13 cellular contexts compared by ENCODE assay signal in genomic region chr2:111030271-111030891, GRCh38.
DNase-seq lines count a peak whose midpoint lies in the region; ATAC-seq and TF ChIP-seq lines count a peak whose summit lies in the region.
"Had no signal": no experiment of that assay in that cellular context is flagged by ENCODE, and none has a peak within 500 bp of the region (broad histone marks: within the 10 kb centered on the region; RNA-seq: fewer than 3 reads in every experiment).

No MANE protein-coding gene starts in this region.

- H3K36me3 Mint-ChIP-seq in activated CD4-positive, alpha-beta memory T cell treated with anti-CD3 and anti-CD28 coated beads for 36 hours, result no peaks in the 10 kb centered on the region
- H3K36me3 Mint-ChIP-seq in activated CD4-positive, alpha-beta memory T cell treated with anti-CD3 and anti-CD28 coated beads, Interleukin-2, amount 10 ng/mL, durations not matched to agents 7 days and 5 days (ENCODE audit: low read depth), result no peaks in the 10 kb centered on the region

- no peak overlapping the region for H3K4me3 Mint-ChIP-seq in activated CD4-positive, alpha-beta memory T cell treated with anti-CD3 and anti-CD28 coated beads for 36 hours
- H3K4me3 Mint-ChIP-seq in activated CD4-positive, alpha-beta memory T cell treated with anti-CD3 and anti-CD28 coated beads, Interleukin-2, amount 10 ng/mL, durations not matched to agents 7 days and 5 days, result no peak overlapping the region
- H3K4me3 Mint-ChIP-seq: naive B cell had no signal

- H3K9me3 ChIP-seq in stomach, result no peaks in the 10 kb centered on the region

- H3K9me3 Mint-ChIP-seq in activated CD4-positive, alpha-beta memory T cell treated with anti-CD3 and anti-CD28 coated beads for 36 hours, result peaks cover 4% of the 10 kb centered on the region
- H3K9me3 Mint-ChIP-seq in activated CD4-positive, alpha-beta memory T cell treated with anti-CD3 and anti-CD28 coated beads, Interleukin-2, amount 10 ng/mL, durations not matched to agents 7 days and 5 days, result no peaks in the 10 kb centered on the region
- H3K9me3 Mint-ChIP-seq: naive B cell had no signal

- no peak overlapping the region for H3K27ac Mint-ChIP-seq in activated CD4-positive, alpha-beta memory T cell treated with anti-CD3 and anti-CD28 coated beads for 36 hours
- H3K27ac Mint-ChIP-seq in activated CD4-positive, alpha-beta memory T cell treated with anti-CD3 and anti-CD28 coated beads, Interleukin-2, amount 10 ng/mL, durations not matched to agents 7 days and 5 days, result no peak overlapping the region
- H3K27ac Mint-ChIP-seq: naive B cell had no signal

- peaks cover 62% of the 10 kb centered on the region for H3K27me3 Mint-ChIP-seq in activated CD4-positive, alpha-beta memory T cell treated with anti-CD3 and anti-CD28 coated beads for 36 hours
- H3K27me3 Mint-ChIP-seq in activated CD4-positive, alpha-beta memory T cell treated with anti-CD3 and anti-CD28 coated beads, Interleukin-2, amount 10 ng/mL, durations not matched to agents 7 days and 5 days, result peaks cover 58% of the 10 kb centered on the region

- H3K27me3 ChIP-seq in stomach, result no peaks in the 10 kb centered on the region

- no peak overlapping the region for H3K4me3 ChIP-seq in astrocyte of the cerebellum (ENCODE audit: low read depth, low read length)
- no peak overlapping the region for H3K4me3 ChIP-seq in stomach

- in situ Hi-C loops in astrocyte of the cerebellum (cut with HindIII; ENCODE audit: low sequenced_read_pairs), result no loop called here

- intact Hi-C loops in activated CD4-positive, alpha-beta memory T cell treated with anti-CD3 and anti-CD28 coated beads for 36 hours (cut with micrococcal nuclease), result loop anchor here (2.0 kb wide), 1 partner anchor 62 kb away; no protein-coding TSS in a partner anchor
- intact Hi-C loops in stomach (cut with DNase I; ENCODE audit: low total_unique reads), result no loop called here

- DNase-seq in activated CD4-positive, alpha-beta memory T cell treated with anti-CD3 and anti-CD28 coated beads for 36 hours, result peak; percentile 58
- no peak for DNase-seq in activated CD4-positive, alpha-beta memory T cell treated with anti-CD3 and anti-CD28 coated beads, Interleukin-2, amount 10 ng/mL, durations not matched to agents 7 days and 5 days
- peak; percentile 12 for DNase-seq in astrocyte of the cerebellum (ENCODE audit: low read depth)
- DNase-seq in stomach, result peak; percentile 22
- no peak for DNase-seq in NCI-H69 (lab: John Stamatoyannopoulos, UW)
- no peak for DNase-seq in NCI-H187 treated with DMSO at 0.1 percent for 48 hours (lab: John Stamatoyannopoulos, UW)
- no peak for DNase-seq in putamen (ENCODE audit: low spot score)
- DNase-seq: activated CD4-positive, alpha-beta T cell treated with anti-CD3 and anti-CD28 coated beads, Interleukin-2, amount 50 U/mL, for 4 hours; GDM1; naive B cell; stimulated activated CD4-positive, alpha-beta T cell treated with anti-CD3 and anti-CD28 coated beads, Interleukin-4, amount 100 ng/mL, for 1 hour had no signal

- CTCF ChIA-PET in activated CD4-positive, alpha-beta memory T cell treated with anti-CD3 and anti-CD28 coated beads for 36 hours (lab: Charles Lee), result interaction anchor here (0.6 to 0.7 kb wide), 4 partner anchors 26 to 273 kb away, joined by 3 read pairs; no protein-coding TSS in a partner anchor
- CTCF ChIA-PET in activated CD4-positive, alpha-beta memory T cell treated with anti-CD3 and anti-CD28 coated beads, Interleukin-2, amount 10 ng/mL, durations not matched to agents 7 days and 5 days (lab: Charles Lee), result no interaction called here

- no peak for TF ChIP-seq POLR2A in stomach (IDR thresholded peaks at IDR 0.05)

- no peak for TF ChIP-seq EP300 in stomach (IDR thresholded peaks at IDR 0.05)

- H3K4me1 ChIP-seq in stomach, result peaks cover 0 to 30% (median 7%) of the 10 kb centered on the region in 4 donors

- 40 to 63% (median 47%) methylated on average over 10 of the region's 10 CpGs for WGBS in stomach, 5 donors

- TF ChIP-seq CTCF in astrocyte of the cerebellum (IDR thresholded peaks at IDR 0.05; ENCODE audit: low read depth, low read length, missing control alignments) (no peak), stomach (IDR thresholded peaks at IDR 0.05) (no peak)

- ATAC-seq in HG02870 (IDR thresholded peaks at IDR 0.05; ENCODE audit: unreplicated experiment), result peak; percentile 73

- H3K36me3 ChIP-seq in stomach, result no peaks in the 10 kb centered on the region

- peaks cover 25% of the 10 kb centered on the region for H3K4me1 Mint-ChIP-seq in activated CD4-positive, alpha-beta memory T cell treated with anti-CD3 and anti-CD28 coated beads for 36 hours (ENCODE audit: low read depth)
- peaks cover 14% of the 10 kb centered on the region for H3K4me1 Mint-ChIP-seq in activated CD4-positive, alpha-beta memory T cell treated with anti-CD3 and anti-CD28 coated beads, Interleukin-2, amount 10 ng/mL, durations not matched to agents 7 days and 5 days

- H3K27ac ChIP-seq in stomach, result no peak overlapping the region
- H3K27ac ChIP-seq: RWPE1 had no signal

- POLR2A ChIA-PET in activated CD4-positive, alpha-beta memory T cell treated with anti-CD3 and anti-CD28 coated beads for 36 hours (lab: Charles Lee), result interaction anchor here (0.6 to 0.7 kb wide), 2 partner anchors 21 to 1677 kb away, joined by 3 to 5 read pairs; no protein-coding TSS in a partner anchor
- POLR2A ChIA-PET in activated CD4-positive, alpha-beta memory T cell treated with anti-CD3 and anti-CD28 coated beads, Interleukin-2, amount 10 ng/mL, durations not matched to agents 7 days and 5 days (lab: Charles Lee), result no interaction called here

Comparison
In these comparisons a context has a peak if more than half of its experiments do, and no peak if none do; other contexts are left out.
1. DNase-seq: peak in activated CD4-positive, alpha-beta memory T cell treated with anti-CD3 and anti-CD28 coated beads for 36 hours (single experiment), astrocyte of the cerebellum (single experiment) and stomach (single experiment); none in activated CD4-positive, alpha-beta memory T cell treated with anti-CD3 and anti-CD28 coated beads, Interleukin-2, amount 10 ng/mL, durations not matched to agents 7 days and 5 days (single experiment), NCI-H69 (single experiment), NCI-H187 treated with DMSO at 0.1 percent for 48 hours (single experiment) and putamen (single experiment).